In the genomic region with DNA sequence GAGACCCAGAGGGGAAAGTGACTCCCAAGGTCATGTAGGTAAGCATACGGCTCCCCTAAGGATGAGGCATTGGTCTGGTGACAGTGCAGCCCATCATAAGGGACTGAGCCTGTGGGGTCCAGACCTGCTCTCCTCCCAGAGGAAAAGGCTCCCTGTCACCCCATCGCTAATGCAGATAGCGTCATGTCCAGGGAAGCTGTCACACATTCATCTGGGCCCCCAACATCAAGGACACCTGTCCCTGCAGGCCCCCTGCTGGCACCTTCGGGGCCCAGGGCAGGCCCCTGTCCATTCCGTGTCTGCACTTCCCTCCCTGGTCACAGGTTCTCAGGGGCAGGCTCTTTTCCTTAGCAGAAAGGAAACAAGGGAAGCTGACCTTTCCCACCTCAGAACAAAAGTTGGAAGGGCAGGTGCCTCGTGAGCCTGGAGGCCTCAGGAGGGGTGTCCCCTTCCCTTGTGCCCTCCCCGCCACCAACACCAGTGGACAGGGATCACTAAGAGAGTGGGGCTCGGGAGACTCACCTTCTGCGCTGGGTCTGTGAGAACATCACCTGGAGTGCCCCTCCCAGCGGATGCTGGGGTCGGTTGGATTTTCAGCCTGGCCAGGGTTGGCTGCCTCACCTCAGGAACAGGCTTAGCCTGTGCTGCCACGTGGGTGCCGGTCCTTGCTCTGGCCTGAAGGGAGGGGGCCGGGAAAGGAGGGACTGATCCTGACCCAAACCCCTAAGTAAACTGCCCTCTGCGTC, we compare ENCODE assay signal across 11 cellular contexts. TPM values are rescaled to one million over a fixed set of nuclear protein-coding genes. Genes with fewer than 3 reads are reported as not detected.
DNase-seq lines count a peak whose midpoint lies in the region; ATAC-seq and TF ChIP-seq lines count a peak whose summit lies in the region.
"Had no signal": no experiment of that assay in that cellular context is flagged by ENCODE, and none has a peak within 500 bp of the region (broad histone marks: within the 10 kb centered on the region; RNA-seq: fewer than 3 reads in every experiment).

No MANE protein-coding gene starts in this region.

- TF ChIP-seq CTCF in cardiac muscle cell (IDR thresholded peaks at IDR 0.05; ENCODE audit: low read depth, low read length): no peak
- no peak for TF ChIP-seq CTCF in endodermal cell (conservative IDR thresholded peaks at IDR 0.05)
- TF ChIP-seq CTCF in nephron progenitor cell (IDR thresholded peaks at IDR 0.05): no peak
- no peak for TF ChIP-seq CTCF in adrenal gland (IDR thresholded peaks at IDR 0.05)

- no peak overlapping the region for H3K9ac ChIP-seq in endodermal cell (ENCODE audit: extremely low read depth, low read length, poor library complexity, severe bottlenecking)

- no peak for ATAC-seq in HG02840 (IDR thresholded peaks at IDR 0.05; ENCODE audit: low FRiP score, unreplicated experiment)
- ATAC-seq: pancreas had no signal

- H3K27ac Mint-ChIP-seq in endodermal cell: no peak overlapping the region
- H3K27ac Mint-ChIP-seq in nephron progenitor cell: peak overlapping the region; percentile 55

- peak overlapping the region; percentile 39 for H3K27ac ChIP-seq in cardiac muscle cell
- no peak overlapping the region for H3K27ac ChIP-seq in endodermal cell (ENCODE audit: low read depth, low read length)
- H3K27ac ChIP-seq in adrenal gland: peak overlapping the region in 2 of 5 donors; percentile 17 to 51
- H3K27ac ChIP-seq: pancreas had no signal

- no peaks in the 10 kb centered on the region for H3K4me1 Mint-ChIP-seq in endodermal cell
- peaks cover 12% of the 10 kb centered on the region for H3K4me1 Mint-ChIP-seq in nephron progenitor cell

- H3K36me3 Mint-ChIP-seq in endodermal cell (ENCODE audit: low read depth) (peaks cover 53% of the 10 kb centered on the region), nephron progenitor cell (ENCODE audit: low read depth) (peaks cover 23% of the 10 kb centered on the region)

- 84 to 90% methylated on average over 2 to 15 of the region's 15 CpGs for WGBS in endodermal cell (ENCODE audit: insufficient coverage in 1 of 2, insufficient read length in 1 of 2), 2 experiments
- WGBS in adrenal gland, 4 donors: 0 to 75% (median 71%) methylated on average over 1 to 15 of the region's 15 CpGs

- no peak for TF ChIP-seq POLR2A in adrenal gland (IDR thresholded peaks at IDR 0.05)

- no peaks in the 10 kb centered on the region for H3K27me3 ChIP-seq in cardiac muscle cell
- no peaks in the 10 kb centered on the region for H3K27me3 ChIP-seq in endodermal cell (ENCODE audit: control insufficient read depth, insufficient read depth, low read length, poor library complexity, severe bottlenecking)
- no peaks in the 10 kb centered on the region for H3K27me3 ChIP-seq in adrenal gland
- H3K27me3 ChIP-seq: dorsolateral prefrontal cortex, pancreas had no signal

- H3K9me3 ChIP-seq in cardiac muscle cell (ENCODE audit: low read depth): no peaks in the 10 kb centered on the region
- no peaks in the 10 kb centered on the region for H3K9me3 ChIP-seq in endodermal cell (ENCODE audit: control insufficient read depth, low read length)
- no peaks in the 10 kb centered on the region for H3K9me3 ChIP-seq in adrenal gland (replicated peaks in 1 of 3)
- H3K9me3 ChIP-seq: pancreas had no signal

- peaks cover 7% of the 10 kb centered on the region for H3K4me1 ChIP-seq in cardiac muscle cell (ENCODE audit: low read depth)
- no peaks in the 10 kb centered on the region for H3K4me1 ChIP-seq in endodermal cell (ENCODE audit: control insufficient read depth, insufficient read depth, low read length)
- peaks cover 12 to 23% of the 10 kb centered on the region in 2 donors for H3K4me1 ChIP-seq in adrenal gland (replicated peaks in 1 of 2)

- DNase-seq in cardiac muscle cell (ENCODE audit: low read depth in 1 of 2, low spot score in 1 of 2) (no peak), cardiac septum (ENCODE audit: low spot score) (no peak), endodermal cell (peak; percentile 46), nephron progenitor cell (no peak), adrenal gland (no peak), Kasumi-1 (lab: John Stamatoyannopoulos, UW) (no peak), GM03348 (ENCODE audit: low spot score) (no peak)
- DNase-seq: NCI-H1105 had no signal

- intact Hi-C loops in cardiac septum (cut with DNase I) (loop anchor here (5.0 kb wide), 1 partner anchor 36 kb away; the partner anchor contains the start of gene LASP1), adrenal gland (cut with DNase I) (no loop called here)

- H3K36me3 ChIP-seq in cardiac muscle cell: no peaks in the 10 kb centered on the region
- peaks cover 74% of the 10 kb centered on the region for H3K36me3 ChIP-seq in endodermal cell (ENCODE audit: control insufficient read depth, insufficient read depth, low read length)
- H3K36me3 ChIP-seq in adrenal gland (replicated peaks in 1 of 2): peaks cover 0 to 27% of the 10 kb centered on the region in 2 donors

- H3K27me3 Mint-ChIP-seq in endodermal cell (ENCODE audit: insufficient read depth) (no peaks in the 10 kb centered on the region), nephron progenitor cell (ENCODE audit: low read depth, poor library complexity) (no peaks in the 10 kb centered on the region)

- no peak overlapping the region for H3K4me3 Mint-ChIP-seq in endodermal cell
- H3K4me3 Mint-ChIP-seq in nephron progenitor cell: no peak overlapping the region

- H3K4me3 ChIP-seq in cardiac muscle cell (no peak overlapping the region), endodermal cell (ENCODE audit: low read length) (no peak overlapping the region), adrenal gland (no peak overlapping the region)
- H3K4me3 ChIP-seq: dorsolateral prefrontal cortex, pancreas had no signal

- H3K9me3 Mint-ChIP-seq in endodermal cell: no peaks in the 10 kb centered on the region
- no peaks in the 10 kb centered on the region for H3K9me3 Mint-ChIP-seq in nephron progenitor cell

RNA-seq across cellular contexts. Expression of gene LASP1, which starts 38.2 kb away (rescaled TPM):
- total RNA-seq in cardiac muscle cell (46.0 and 51.2 TPM in 2 replicates), cardiac septum (25.3 TPM), endodermal cell (100 to 1,000 TPM; 168 to 177 TPM), adrenal gland (100 to 1,000 TPM in 5 of 8 donors, 10 to 100 TPM in 3; 73.4 to 123 (median 104) TPM)
- polyA plus RNA-seq in cardiac muscle cell (28.1 and 38.0 TPM in 2 replicates), adrenal gland (10 to 100 TPM; 36.3 to 65.1 (median 43.3) TPM)
- polyA plus RNA-seq in endodermal cell (2013, experiment 1 of 2): 102 TPM
- 102 TPM for polyA plus RNA-seq in endodermal cell (2013, experiment 2 of 2)

RNA-seq across cellular contexts. Expression of gene RPL23, which starts 54.6 kb away (rescaled TPM):
- total RNA-seq in cardiac muscle cell: 2,451 and 2,692 TPM in 2 replicates
- polyA plus RNA-seq in cardiac muscle cell: 567 and 626 TPM in 2 replicates
- 564 TPM for total RNA-seq in cardiac septum
- total RNA-seq in endodermal cell: 1,000 to 10,000 TPM; 1,194 to 1,262 TPM
- polyA plus RNA-seq in endodermal cell (2013, experiment 1 of 2): 2,291 TPM
- polyA plus RNA-seq in endodermal cell (2013, experiment 2 of 2): 2,039 TPM
- 1,000 to 10,000 TPM in 6 of 8 donors, 100 to 1,000 TPM in 2; 927 to 1,685 (median 1,368) TPM for total RNA-seq in adrenal gland
- polyA plus RNA-seq in adrenal gland: 1,000 to 10,000 TPM; 2,027 to 3,246 (median 2,815) TPM

RNA-seq across cellular contexts. Expression of gene FBXO47, which starts 59.1 kb away (rescaled TPM):
- total RNA-seq in cardiac muscle cell (not detected in 2 replicates), cardiac septum (not detected), endodermal cell (not detected), adrenal gland (not detected)
- polyA plus RNA-seq in cardiac muscle cell (not detected in 2 replicates), adrenal gland (not detected)
- not detected for polyA plus RNA-seq in endodermal cell (2013, experiment 1 of 2)
- polyA plus RNA-seq in endodermal cell (2013, experiment 2 of 2): not detected
- polyA plus RNA-seq: pancreas had no signal
